10 cellular contexts compared by ENCODE assay signal in the genomic region with DNA sequence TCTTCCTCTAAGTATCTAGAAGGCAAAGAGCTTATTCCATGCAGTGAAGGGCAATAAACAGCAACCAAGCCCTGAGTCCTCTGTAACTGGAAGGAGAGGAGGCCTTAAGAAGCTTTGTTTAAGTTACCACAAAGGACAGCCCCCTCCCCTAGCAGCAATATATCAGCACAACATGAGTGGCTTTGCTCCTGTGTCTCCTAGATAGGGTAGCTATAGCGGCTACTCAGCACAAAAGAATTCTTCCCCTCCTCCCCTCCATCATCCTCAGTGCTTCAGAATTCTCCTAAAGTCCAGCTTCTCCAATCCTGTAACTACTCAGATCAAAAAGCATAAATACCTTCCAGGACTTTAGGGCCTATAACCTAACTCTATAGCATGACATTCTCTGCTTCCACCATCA. TPM values are rescaled to one million over a fixed set of nuclear protein-coding genes. Genes with fewer than 3 reads are reported as not detected.
A peak's percentile ranks its signal among the peaks of the same experiment; 100 is the strongest.
DNase-seq lines count a peak whose midpoint lies in the region; ATAC-seq and TF ChIP-seq lines count a peak whose summit lies in the region.
"Had no signal": no experiment of that assay in that cellular context is flagged by ENCODE, and none has a peak within 500 bp of the region (broad histone marks: within the 10 kb centered on the region; RNA-seq: fewer than 3 reads in every experiment).

No MANE protein-coding gene starts in this region.

- H4K8ac ChIP-seq in IMR-90 (ENCODE audit: low read depth in 2 of 2, low read length in 2 of 2) = no peak overlapping the region; a peak in 1 of 4 replicates

- no CpG with 5 or more reads among the region's 1 CpG for WGBS in IMR-90 (ENCODE audit: extremely low coverage in 2 of 2, insufficient read length in 1 of 2), 2 experiments

- H3K27ac ChIP-seq in IMR-90 (ENCODE audit: insufficient read depth, low read length) = peak overlapping the region; percentile 36; the same call in 1 of the 2 replicates
- H3K27ac ChIP-seq: heart right ventricle had no signal

- intact Hi-C loops in IMR-90 (cut with micrococcal nuclease) = no loop called here

- no peak overlapping the region for H2BK20ac ChIP-seq in IMR-90 (ENCODE audit: low read depth, low read length)

- in situ Hi-C loops in IMR-90 (cut with MboI; ENCODE audit: low sequenced_read_pairs) = no loop called here

- no peak for TF ChIP-seq CTCF in IMR-90 (conservative IDR thresholded peaks at IDR 0.05; ENCODE audit: low read depth, low read length)
- TF ChIP-seq CTCF in choroid plexus epithelial cell (conservative IDR thresholded peaks at IDR 0.05; ENCODE audit: low read depth, low read length) = no peak
- no peak for TF ChIP-seq CTCF in BE2C (IDR thresholded peaks at IDR 0.05; ENCODE audit: low read depth, low read length)

- H3K4me3 Mint-ChIP-seq in naive B cell = no peak overlapping the region

- H3K36me3 ChIP-seq in IMR-90 (ENCODE audit: control insufficient read depth, insufficient read depth, low read length) = peaks cover 15% of the 10 kb centered on the region
- peaks cover 25% of the 10 kb centered on the region for H3K36me3 ChIP-seq in BE2C

- H3K4ac ChIP-seq in IMR-90 (ENCODE audit: low read depth, low read length) = no peak overlapping the region

- no peak overlapping the region for H2AK5ac ChIP-seq in IMR-90 (ENCODE audit: low read depth, low read length)

- H2BK120ac ChIP-seq in IMR-90 (ENCODE audit: low read depth, low read length) = no peak overlapping the region

- CTCF ChIA-PET in IMR-90 (lab: Yijun Ruan, JAX) = no interaction called here

- no peak overlapping the region for H3K56ac ChIP-seq in IMR-90 (ENCODE audit: extremely low read depth, insufficient read depth, low read length)

- H3K9me3 ChIP-seq in IMR-90 (ENCODE audit: control insufficient read depth, insufficient read depth, low read length) (no peaks in the 10 kb centered on the region), BE2C (no peaks in the 10 kb centered on the region)
- H3K9me3 ChIP-seq: heart right ventricle had no signal

- H3K36me3 Mint-ChIP-seq in naive B cell = peaks cover 17 to 19% of the 10 kb centered on the region in 2 donors

- 0 out of 2 replicates have a peak overlapping the region, but pooled peaks have one; percentile 34 for H3K9ac ChIP-seq in IMR-90 (ENCODE audit: low read depth, low read length)

- peaks cover 19 to 33% (median 25%) of the 10 kb centered on the region in 3 donors for H3K4me1 Mint-ChIP-seq in naive B cell

- no peak overlapping the region for H4K5ac ChIP-seq in IMR-90 (ENCODE audit: low read depth, low read length)

- no TSS peak for BruUV-seq in IMR-90 (replicated peaks; lab: Mats Ljungman, UMichigan)

- H3K79me1 ChIP-seq in IMR-90 (ENCODE audit: low read depth in 1 of 2, low read length in 2 of 2) = peaks cover 10 to 65% of the 10 kb centered on the region in 2 experiments; a peak in 3 of 4 replicates

- no peak for TF ChIP-seq RAD21 in IMR-90 (IDR thresholded peaks at IDR 0.05; ENCODE audit: low read length)

- ATAC-seq in IMR-90 (ENCODE audit: low read depth) (peak; percentile 98), naive B cell (ENCODE audit: low read depth in 2 of 2) (no peak), HG02571 (IDR thresholded peaks at IDR 0.05; ENCODE audit: unreplicated experiment) (no peak)

- no peaks in the 10 kb centered on the region for H3K27me3 Mint-ChIP-seq in naive B cell

- H3K9me1 ChIP-seq in IMR-90 (ENCODE audit: insufficient read depth, low read length) = no peaks in the 10 kb centered on the region; the same call in 1 of the 2 replicates

- DNase-seq in ELF-1 (ENCODE audit: low read depth, low spot score) = peak; percentile 27
- peak; percentile 56 for DNase-seq in IMR-90
- DNase-seq in choroid plexus epithelial cell (ENCODE audit: low read depth) = peak; percentile 36
- DNase-seq in naive B cell = no peak
- DNase-seq in BE2C = no peak
- DNase-seq in NCI-H345 treated with DMSO at 0.1 percent for 48 hours (lab: John Stamatoyannopoulos, UW; ENCODE audit: unreplicated experiment) = no peak
- DNase-seq: heart right ventricle, NCI-H2029 treated with DMSO at 0.1 percent for 48 hours, T-helper 2 cell had no signal

- peak overlapping the region; percentile 4; the same call in 1 of the 2 replicates for H3K23ac ChIP-seq in IMR-90 (ENCODE audit: low read depth, low read length)

- no peak overlapping the region for H4K91ac ChIP-seq in IMR-90 (ENCODE audit: insufficient read depth, low read depth, low read length)

- peak overlapping the region; percentile 62 for H3K4me2 ChIP-seq in IMR-90 (ENCODE audit: low read depth, low read length)

- H3K14ac ChIP-seq in IMR-90 (replicated peaks; ENCODE audit: low read depth, low read length) = 0 out of 2 replicates have a peak overlapping the region, but pooled peaks have one; percentile 4

- no peaks in the 10 kb centered on the region for H3K9me3 Mint-ChIP-seq in naive B cell

- H2BK5ac ChIP-seq in IMR-90 (ENCODE audit: low read depth, low read length, poor library complexity, severe bottlenecking) = peak overlapping the region; percentile 39

- H3K18ac ChIP-seq in IMR-90 (ENCODE audit: low read depth, low read length) = no peak overlapping the region

- no peaks in the 10 kb centered on the region for H3K27me3 ChIP-seq in IMR-90 (ENCODE audit: control insufficient read depth, insufficient read depth, low read length)
- no peaks in the 10 kb centered on the region for H3K27me3 ChIP-seq in BE2C
- H3K27me3 ChIP-seq: heart right ventricle had no signal

- POLR2A ChIA-PET in IMR-90 (lab: Charles Lee; ENCODE audit: unreplicated experiment) = no interaction called here

- dilution Hi-C loops in IMR-90 (cut with HindIII; ENCODE audit: low sequenced_read_pairs, unreplicated experiment) = no loop called here

- peak overlapping the region in 4 of 6 donors; percentile 18 to 63 (median 46) for H3K27ac Mint-ChIP-seq in naive B cell

- peaks cover 35% of the 10 kb centered on the region for H4K20me1 ChIP-seq in IMR-90 (ENCODE audit: insufficient read depth, low read length)

- H2BK15ac ChIP-seq in IMR-90 (ENCODE audit: low read depth, low read length) = no peak overlapping the region

- H3K4me1 ChIP-seq in IMR-90 (ENCODE audit: control insufficient read depth, insufficient read depth, low read length) = peaks cover 4% of the 10 kb centered on the region
- peaks cover 5% of the 10 kb centered on the region; the same call in 1 of the 2 replicates for H3K4me1 ChIP-seq in BE2C

- H3K4me3 ChIP-seq in IMR-90 (ENCODE audit: insufficient read depth, low read depth, low read length) (no peak overlapping the region), choroid plexus epithelial cell (ENCODE audit: low read depth, low read length) (no peak overlapping the region), BE2C (ENCODE audit: low read depth, low read length) (no peak overlapping the region)
- H3K4me3 ChIP-seq: heart right ventricle had no signal

- no peak overlapping the region for H2AFZ ChIP-seq in IMR-90 (replicated peaks; ENCODE audit: low read length, poor library complexity)

- no peak overlapping the region for H2AK9ac ChIP-seq in IMR-90 (replicated peaks; ENCODE audit: low read depth, low read length, poor library complexity)

- no peak for TF ChIP-seq POLR2A in IMR-90 (IDR thresholded peaks at IDR 0.05; ENCODE audit: low read depth, low read length)

TF ChIP-seq in IMR-90, 13 proteins besides CTCF, POLR2A, EP300 and RAD21:
- TF ChIP-seq CHD1 (IDR thresholded peaks at IDR 0.05; ENCODE audit: low read depth, low read length) (no peak), MAZ (IDR thresholded peaks at IDR 0.05; ENCODE audit: borderline replicate concordance, low read depth, low read length) (no peak), RCOR1 (IDR thresholded peaks at IDR 0.05; ENCODE audit: insufficient replicate concordance, low read length) (no peak), SMC3 (IDR thresholded peaks at IDR 0.05; ENCODE audit: low read depth, low read length) (no peak), MXI1 (IDR thresholded peaks at IDR 0.05; ENCODE audit: borderline replicate concordance, low read depth, low read length) (no peak), FOS (IDR thresholded peaks at IDR 0.05; ENCODE audit: low read depth, low read length) (no peak), NFE2L2 (IDR thresholded peaks at IDR 0.05; ENCODE audit: low read depth, low read length) (no peak), CEBPB (IDR thresholded peaks at IDR 0.05; ENCODE audit: low read depth, low read length) (no peak), MAFK (IDR thresholded peaks at IDR 0.05; ENCODE audit: low read depth, low read length) (no peak), BHLHE40 (IDR thresholded peaks at IDR 0.05; ENCODE audit: low read depth, low read length) (no peak), RFX5 (IDR thresholded peaks at IDR 0.05; ENCODE audit: low read depth, low read length) (no peak)
- TF ChIP-seq, protein P1, sequence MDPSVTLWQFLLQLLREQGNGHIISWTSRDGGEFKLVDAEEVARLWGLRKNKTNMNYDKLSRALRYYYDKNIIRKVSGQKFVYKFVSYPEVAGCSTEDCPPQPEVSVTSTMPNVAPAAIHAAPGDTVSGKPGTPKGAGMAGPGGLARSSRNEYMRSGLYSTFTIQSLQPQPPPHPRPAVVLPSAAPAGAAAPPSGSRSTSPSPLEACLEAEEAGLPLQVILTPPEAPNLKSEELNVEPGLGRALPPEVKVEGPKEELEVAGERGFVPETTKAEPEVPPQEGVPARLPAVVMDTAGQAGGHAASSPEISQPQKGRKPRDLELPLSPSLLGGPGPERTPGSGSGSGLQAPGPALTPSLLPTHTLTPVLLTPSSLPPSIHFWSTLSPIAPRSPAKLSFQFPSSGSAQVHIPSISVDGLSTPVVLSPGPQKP (IDR thresholded peaks at IDR 0.05; ENCODE audit: borderline replicate concordance, low read depth, low read length) = no peak
TF ChIP-seq in IMR-90: peak in this region for 0.

RNA-seq across cellular contexts. Expression of a gene that starts 16.5 kb away (rescaled TPM):
- 90.0 and 158 TPM in 2 replicates for total RNA-seq in IMR-90 (2012; rRNA removed)
- 57.0 and 72.3 TPM in 2 replicates for polyA plus RNA-seq in IMR-90 (2012; rRNA removed)
- 8.1 and 9.0 TPM in 2 replicates for polyA plus RNA-seq in IMR-90 (2012; cell fraction: cytosol; rRNA removed)
- polyA plus RNA-seq in IMR-90 (2012; cell fraction: nucleus; rRNA removed; ENCODE audit: low replicate concordance) = 2.0 and 14.4 TPM in 2 replicates
- 100 to 1,000 TPM; 136 to 248 (median 168) TPM for polyA plus RNA-seq in naive B cell (ENCODE audit: low read depth in 6 of 6)
- 156 TPM for polyA plus RNA-seq in BE2C (2012; ENCODE audit: insufficient read depth, insufficient read length, low read depth)

RNA-seq across cellular contexts. Expression of a gene that starts 43.7 kb away (rescaled TPM):
- 45.3 and 117 TPM in 2 replicates for total RNA-seq in IMR-90 (2012; rRNA removed)
- polyA plus RNA-seq in IMR-90 (2012; rRNA removed) (37.6 and 54.0 TPM in 2 replicates), naive B cell (ENCODE audit: low read depth in 6 of 6) (100 to 1,000 TPM in 1 of 6 donors, 10 to 100 TPM in 5; 65.9 to 103 (median 85.9) TPM)
- 10.1 and 32.8 TPM in 2 replicates for polyA plus RNA-seq in IMR-90 (2012; cell fraction: cytosol; rRNA removed)
- 15.1 and 62.6 TPM in 2 replicates for polyA plus RNA-seq in IMR-90 (2012; cell fraction: nucleus; rRNA removed; ENCODE audit: low replicate concordance)
- 96.4 TPM for polyA plus RNA-seq in BE2C (2012; ENCODE audit: insufficient read depth, insufficient read length, low read depth)

Comparison
In these comparisons a context has a peak if more than half of its experiments do, and no peak if none do; other contexts are left out.
1. DNase-seq: peak in ELF-1 (single experiment), IMR-90 (single experiment) and choroid plexus epithelial cell (single experiment); none in naive B cell (single experiment), BE2C (single experiment) and NCI-H345 treated with DMSO at 0.1 percent for 48 hours (single experiment).